ENCODE assay signal across 8 cellular contexts in the genomic region with DNA sequence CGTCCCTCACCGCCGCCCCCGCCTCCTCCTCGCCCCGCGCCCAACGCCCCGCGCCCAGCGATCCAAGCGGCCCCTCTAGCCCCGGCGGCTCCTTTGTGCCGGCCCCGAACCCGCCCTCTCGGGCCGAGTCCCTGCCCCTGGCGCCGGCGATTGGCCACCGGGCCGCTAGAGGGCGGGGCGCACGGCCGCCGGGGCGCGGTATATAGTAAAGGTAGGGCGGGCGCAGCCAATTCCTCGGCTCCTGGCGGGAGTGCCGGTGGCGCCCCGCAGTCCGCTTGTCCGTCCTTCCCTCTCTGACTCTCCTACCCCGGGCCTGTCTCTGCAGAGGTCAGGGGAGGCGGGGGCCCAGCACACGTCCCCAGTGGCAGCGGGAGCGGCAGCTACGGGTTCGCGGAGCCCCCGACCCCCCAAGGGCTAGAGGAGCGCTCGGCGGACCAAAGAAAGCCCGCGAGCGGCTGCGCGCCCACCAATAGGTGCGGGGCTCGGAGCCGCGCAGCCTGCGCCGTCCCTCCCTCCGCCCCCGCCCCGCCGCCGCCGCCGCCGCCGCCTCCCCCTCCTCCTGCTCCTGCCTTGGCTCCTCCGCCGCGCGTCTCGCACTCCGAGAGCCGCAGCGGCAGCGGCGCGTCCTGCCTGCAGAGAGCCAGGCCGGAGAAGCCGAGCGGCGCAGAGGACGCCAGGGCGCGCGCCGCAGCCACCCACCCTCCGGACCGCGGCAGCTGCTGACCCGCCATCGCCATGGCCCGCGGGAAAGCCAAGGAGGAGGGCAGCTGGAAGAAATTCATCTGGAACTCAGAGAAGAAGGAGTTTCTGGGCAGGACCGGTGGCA. TPM values are rescaled to one million over a fixed set of nuclear protein-coding genes. Genes with fewer than 3 reads are reported as not detected.
DNase-seq lines count a peak whose midpoint lies in the region; ATAC-seq and TF ChIP-seq lines count a peak whose summit lies in the region.

Gene ATP1B1, plus strand, starts transcription at position 596 of the 826 bp plus-strand sequence. Its CDS starts 140 bp downstream, at position 736.

- H3K79me2 ChIP-seq in hepatocyte, result peaks cover 44% of the 10 kb centered on the region

- peaks cover 37% of the 10 kb centered on the region for H3K4me1 Mint-ChIP-seq in T-helper 2 cell treated with Interferon-gamma antibody and Interleukin-4, amounts not matched to agents 5 μg/mL and 100 μg/mL, for 36 hours (ENCODE audit: low read depth)

- whole genome bisulfite sequencing in hepatocyte (ENCODE audit: low lambda C conversion rate, missing lambda C conversion rate), result 1% methylated on average over 52 of the region's 100 CpGs

- no peaks in the 10 kb centered on the region for H3K9me2 ChIP-seq in hepatocyte (replicated peaks; ENCODE audit: insufficient read depth)

- H2AFZ ChIP-seq in hepatocyte, result peak within 1 kb of the TSS; percentile 35

- H3K4me3 ChIP-seq in ascending aorta, result peak within 1 kb of the TSS; percentile 60 to 96
- peak within 1 kb of the TSS; percentile 92 for H3K4me3 ChIP-seq in hepatocyte

- TF ChIP-seq CTCF in ascending aorta (IDR thresholded peaks at IDR 0.05) (peak; percentile 38 to 55 (median 54)), hepatocyte (IDR thresholded peaks at IDR 0.05; ENCODE audit: poor library complexity) (peak; percentile 24)

- H3K36me3 ChIP-seq in ascending aorta (no peaks in the 10 kb centered on the region), hepatocyte (replicated peaks; ENCODE audit: insufficient read depth, low read depth) (no peaks in the 10 kb centered on the region)

- H3K27ac ChIP-seq in ascending aorta, result peak within 1 kb of the TSS; percentile 74 to 80
- H3K27ac ChIP-seq in hepatocyte, result peak within 1 kb of the TSS; percentile 95

- peaks cover 6% of the 10 kb centered on the region for H4K20me1 ChIP-seq in hepatocyte (ENCODE audit: insufficient read depth, poor library complexity, severe bottlenecking)

- H3K4me2 ChIP-seq in hepatocyte, result peak within 1 kb of the TSS; percentile 74

- no peaks in the 10 kb centered on the region for H3K9me3 Mint-ChIP-seq in T-helper 2 cell treated with Interferon-gamma antibody and Interleukin-4, amounts not matched to agents 5 μg/mL and 100 μg/mL, for 36 hours

- H3K4me1 ChIP-seq in ascending aorta (peaks cover 2 to 11% of the 10 kb centered on the region in 2 donors), hepatocyte (ENCODE audit: insufficient read depth) (peaks cover 14% of the 10 kb centered on the region)

- peak; percentile 83 for DNase-seq in NCI-H1694 treated with DMSO at 0.1 percent for 48 hours (lab: John Stamatoyannopoulos, UW)
- DNase-seq in T-helper 2 cell treated with Interferon-gamma antibody and Interleukin-4, amounts not matched to agents 5 μg/mL and 100 μg/mL, for 36 hours (ENCODE audit: low spot score), result peak; percentile 87
- peak; percentile 54 to 92 for DNase-seq in ascending aorta (ENCODE audit: low spot score in 2 of 2)
- peak; percentile 96 for DNase-seq in hepatocyte (ENCODE audit: low spot score)
- DNase-seq in renal cortical epithelial cell (ENCODE audit: low read depth), result no peak
- DNase-seq in NK-92 (lab: John Stamatoyannopoulos, UW; ENCODE audit: unreplicated experiment), result no peak

- H3K27ac Mint-ChIP-seq in T-helper 2 cell treated with Interferon-gamma antibody and Interleukin-4, amounts not matched to agents 5 μg/mL and 100 μg/mL, for 36 hours, result peak within 1 kb of the TSS; percentile 58

- H3K9me3 ChIP-seq in ascending aorta, result no peaks in the 10 kb centered on the region
- no peaks in the 10 kb centered on the region for H3K9me3 ChIP-seq in hepatocyte (ENCODE audit: low read depth)

- peaks cover 4% of the 10 kb centered on the region for H3K36me3 Mint-ChIP-seq in T-helper 2 cell treated with Interferon-gamma antibody and Interleukin-4, amounts not matched to agents 5 μg/mL and 100 μg/mL, for 36 hours (ENCODE audit: low read depth)

- ATAC-seq in GM18502 (IDR thresholded peaks at IDR 0.05; ENCODE audit: poor library complexity, unreplicated experiment), result peak; percentile 95
- peak; percentile 92 for ATAC-seq in HG02885 (IDR thresholded peaks at IDR 0.05; ENCODE audit: poor library complexity, unreplicated experiment)

- intact Hi-C loops in ascending aorta (cut with DNase I), result loop anchor here (2.0 to 10.0 kb wide), 5 partner anchors 261 to 882 kb away; partner anchors contain the start of genes BLZF1, NME7, SFT2D2 and SLC19A2

- H3K27me3 Mint-ChIP-seq in T-helper 2 cell treated with Interferon-gamma antibody and Interleukin-4, amounts not matched to agents 5 μg/mL and 100 μg/mL, for 36 hours (ENCODE audit: low read depth), result peaks cover 16% of the 10 kb centered on the region

- H3K4me3 Mint-ChIP-seq in T-helper 2 cell treated with Interferon-gamma antibody and Interleukin-4, amounts not matched to agents 5 μg/mL and 100 μg/mL, for 36 hours, result peak within 1 kb of the TSS; percentile 89

- H3K27me3 ChIP-seq in ascending aorta, result no peaks in the 10 kb centered on the region
- H3K27me3 ChIP-seq in hepatocyte, result no peaks in the 10 kb centered on the region

RNA-seq across cellular contexts. Expression of gene ATP1B1, which starts in this region (rescaled TPM):
- total RNA-seq in ascending aorta (3.5 TPM), hepatocyte (362 and 379 TPM in 2 replicates), renal cortical epithelial cell (96.4 and 314 TPM in 2 replicates)
- polyA plus RNA-seq in hepatocyte, result 123 and 128 TPM in 2 replicates

Comparison
In these comparisons a context has a peak if more than half of its experiments do, and no peak if none do; other contexts are left out.
1. RNA of gene ATP1B1 (total RNA-seq): 362 to 379 TPM in hepatocyte and 96.4 to 314 TPM in renal cortical epithelial cell; 3.5 TPM in ascending aorta (single experiment); every median in the first group is over 10 times any median in the second.
2. DNase-seq: peak in NCI-H1694 treated with DMSO at 0.1 percent for 48 hours (single experiment), T-helper 2 cell treated with Interferon-gamma antibody and Interleukin-4, amounts not matched to agents 5 μg/mL and 100 μg/mL, for 36 hours (single experiment), ascending aorta (2 of 2) and hepatocyte (single experiment); none in renal cortical epithelial cell (single experiment) and NK-92 (single experiment).